In the genomic region with DNA sequence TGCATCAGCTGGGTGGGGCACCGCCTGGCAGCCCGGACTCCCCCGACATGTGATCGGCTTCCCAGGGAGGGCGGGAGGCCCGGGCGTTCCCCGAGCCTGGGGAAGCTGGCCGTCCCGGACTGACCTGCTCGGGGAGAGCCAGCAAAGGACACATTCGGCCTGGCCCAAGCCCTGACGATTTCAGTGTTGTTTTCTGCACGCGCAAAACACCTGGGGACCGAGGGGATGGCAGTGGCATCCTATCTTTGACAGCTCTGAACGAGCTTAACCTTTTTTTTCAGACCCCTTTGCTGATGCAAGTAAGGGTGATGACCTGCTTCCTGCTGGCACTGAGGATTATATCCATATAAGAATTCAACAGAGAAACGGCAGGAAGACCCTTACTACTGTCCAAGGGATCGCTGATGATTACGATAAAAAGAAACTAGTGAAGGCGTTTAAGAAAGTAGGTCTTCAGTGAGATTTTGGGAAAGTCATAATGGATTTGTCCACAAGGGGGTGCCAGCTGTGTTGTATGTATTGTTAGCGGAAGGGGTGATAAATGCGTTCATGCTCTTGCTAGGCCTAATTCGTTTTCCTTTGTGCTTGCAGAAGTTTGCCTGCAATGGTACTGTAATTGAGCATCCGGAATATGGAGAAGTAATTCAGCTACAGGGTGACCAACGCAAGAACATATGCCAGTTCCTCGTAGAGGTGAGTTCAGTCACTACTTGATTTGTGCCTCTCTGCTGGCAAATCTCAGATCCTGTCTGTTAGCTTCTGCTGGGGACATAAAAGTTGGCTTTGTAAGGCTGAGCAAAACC, we compare ENCODE assay signal across 1 cellular context.
TF ChIP-seq lines count a peak whose summit lies in the region.

No MANE protein-coding gene starts in this region.

TF ChIP-seq in K562, 482 proteins besides CTCF, POLR2A, EP300 and RAD21 (continued from another document and continues in another):
- TF ChIP-seq ZNF134 (CRISPR knock-in tag; conservative IDR thresholded peaks at IDR 0.05), result no peak
- no peak for TF ChIP-seq ZNF347 (CRISPR knock-in tag; IDR thresholded peaks at IDR 0.05; ENCODE audit: low read depth)
- no peak for TF ChIP-seq MCM2 (IDR thresholded peaks at IDR 0.05; ENCODE audit: low read depth)
- TF ChIP-seq RFX7 (CRISPR knock-in tag; IDR thresholded peaks at IDR 0.05), result no peak
- TF ChIP-seq, protein P1, sequence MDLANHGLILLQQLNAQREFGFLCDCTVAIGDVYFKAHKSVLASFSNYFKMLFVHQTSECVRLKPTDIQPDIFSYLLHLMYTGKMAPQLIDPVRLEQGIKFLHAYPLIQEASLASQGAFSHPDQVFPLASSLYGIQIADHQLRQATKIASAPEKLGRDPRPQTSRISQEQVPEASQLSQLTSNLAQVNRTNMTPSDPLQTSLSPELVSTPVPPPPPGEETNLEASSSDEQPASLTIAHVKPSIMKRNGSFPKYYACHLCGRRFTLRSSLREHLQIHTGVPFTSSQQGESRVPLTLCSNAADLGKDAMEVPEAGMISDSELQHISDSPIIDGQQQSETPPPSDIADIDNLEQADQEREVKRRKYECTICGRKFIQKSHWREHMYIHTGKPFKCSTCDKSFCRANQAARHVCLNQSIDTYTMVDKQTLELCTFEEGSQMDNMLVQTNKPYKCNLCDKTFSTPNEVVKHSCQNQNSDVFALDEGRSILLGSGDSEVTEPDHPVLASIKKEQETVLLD (IDR thresholded peaks at IDR 0.05), result no peak
- peak; percentile 36 for TF ChIP-seq POLR2AphosphoS2 (IDR thresholded peaks at IDR 0.05; ENCODE audit: low read length)
- TF ChIP-seq MAFF (IDR thresholded peaks at IDR 0.05; ENCODE audit: low read length), result no peak
- 0 out of 2 replicates have a peak, but pooled peaks have one; percentile 33 for TF ChIP-seq PTRF (tag; IDR thresholded peaks at IDR 0.05)
- TF ChIP-seq FOXJ3 (CRISPR knock-in tag; IDR thresholded peaks at IDR 0.05), result no peak
- no peak for TF ChIP-seq ZNF384 (IDR thresholded peaks at IDR 0.05; ENCODE audit: low read depth, low read length)
- no peak for TF ChIP-seq ZNF232 (CRISPR knock-in tag; IDR thresholded peaks at IDR 0.05)
- no peak for TF ChIP-seq HSF4 (CRISPR knock-in tag; IDR thresholded peaks at IDR 0.05; ENCODE audit: borderline replicate concordance)
- no peak for TF ChIP-seq ZNF583 (CRISPR knock-in tag; IDR thresholded peaks at IDR 0.05)
- no peak for TF ChIP-seq BRD9 (IDR thresholded peaks at IDR 0.05; ENCODE audit: low read depth, partially characterized antibody)
- TF ChIP-seq ETS2 (tag; IDR thresholded peaks at IDR 0.05; ENCODE audit: borderline replicate concordance, poor library complexity, severe bottlenecking), result no peak
- no peak for TF ChIP-seq ZBTB7A (IDR thresholded peaks at IDR 0.05; ENCODE audit: borderline replicate concordance, control insufficient read depth, low read depth, low read length)
- no peak for TF ChIP-seq GABPB2 (CRISPR knock-in tag; conservative IDR thresholded peaks at IDR 0.05)
- TF ChIP-seq STAT5A (IDR thresholded peaks at IDR 0.05; ENCODE audit: borderline replicate concordance, low read length), result no peak
- TF ChIP-seq, protein P2, sequence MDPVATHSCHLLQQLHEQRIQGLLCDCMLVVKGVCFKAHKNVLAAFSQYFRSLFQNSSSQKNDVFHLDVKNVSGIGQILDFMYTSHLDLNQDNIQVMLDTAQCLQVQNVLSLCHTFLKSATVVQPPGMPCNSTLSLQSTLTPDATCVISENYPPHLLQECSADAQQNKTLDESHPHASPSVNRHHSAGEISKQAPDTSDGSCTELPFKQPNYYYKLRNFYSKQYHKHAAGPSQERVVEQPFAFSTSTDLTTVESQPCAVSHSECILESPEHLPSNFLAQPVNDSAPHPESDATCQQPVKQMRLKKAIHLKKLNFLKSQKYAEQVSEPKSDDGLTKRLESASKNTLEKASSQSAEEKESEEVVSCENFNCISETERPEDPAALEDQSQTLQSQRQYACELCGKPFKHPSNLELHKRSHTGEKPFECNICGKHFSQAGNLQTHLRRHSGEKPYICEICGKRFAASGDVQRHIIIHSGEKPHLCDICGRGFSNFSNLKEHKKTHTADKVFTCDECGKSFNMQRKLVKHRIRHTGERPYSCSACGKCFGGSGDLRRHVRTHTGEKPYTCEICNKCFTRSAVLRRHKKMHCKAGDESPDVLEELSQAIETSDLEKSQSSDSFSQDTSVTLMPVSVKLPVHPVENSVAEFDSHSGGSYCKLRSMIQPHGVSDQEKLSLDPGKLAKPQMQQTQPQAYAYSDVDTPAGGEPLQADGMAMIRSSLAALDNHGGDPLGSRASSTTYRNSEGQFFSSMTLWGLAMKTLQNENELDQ (CRISPR knock-in tag; IDR thresholded peaks at IDR 0.05; ENCODE audit: borderline replicate concordance), result no peak
- TF ChIP-seq TCF7 (IDR thresholded peaks at IDR 0.05; ENCODE audit: borderline replicate concordance), result no peak
- no peak for TF ChIP-seq IFI16 (CRISPR knock-in tag; IDR thresholded peaks at IDR 0.05)
- TF ChIP-seq NCOA2 (IDR thresholded peaks at IDR 0.05; ENCODE audit: partially characterized antibody in 2 of 2), result no peak
- no peak; the same call in 1 of the 2 replicates for TF ChIP-seq ILF3 (IDR thresholded peaks at IDR 0.05; ENCODE audit: borderline replicate concordance)
- TF ChIP-seq RBM17 (IDR thresholded peaks at IDR 0.05; ENCODE audit: borderline replicate concordance, low read depth, low read length), result no peak
- TF ChIP-seq CHCHD3 (CRISPR knock-in tag; IDR thresholded peaks at IDR 0.05), result no peak
- TF ChIP-seq, protein P3, sequence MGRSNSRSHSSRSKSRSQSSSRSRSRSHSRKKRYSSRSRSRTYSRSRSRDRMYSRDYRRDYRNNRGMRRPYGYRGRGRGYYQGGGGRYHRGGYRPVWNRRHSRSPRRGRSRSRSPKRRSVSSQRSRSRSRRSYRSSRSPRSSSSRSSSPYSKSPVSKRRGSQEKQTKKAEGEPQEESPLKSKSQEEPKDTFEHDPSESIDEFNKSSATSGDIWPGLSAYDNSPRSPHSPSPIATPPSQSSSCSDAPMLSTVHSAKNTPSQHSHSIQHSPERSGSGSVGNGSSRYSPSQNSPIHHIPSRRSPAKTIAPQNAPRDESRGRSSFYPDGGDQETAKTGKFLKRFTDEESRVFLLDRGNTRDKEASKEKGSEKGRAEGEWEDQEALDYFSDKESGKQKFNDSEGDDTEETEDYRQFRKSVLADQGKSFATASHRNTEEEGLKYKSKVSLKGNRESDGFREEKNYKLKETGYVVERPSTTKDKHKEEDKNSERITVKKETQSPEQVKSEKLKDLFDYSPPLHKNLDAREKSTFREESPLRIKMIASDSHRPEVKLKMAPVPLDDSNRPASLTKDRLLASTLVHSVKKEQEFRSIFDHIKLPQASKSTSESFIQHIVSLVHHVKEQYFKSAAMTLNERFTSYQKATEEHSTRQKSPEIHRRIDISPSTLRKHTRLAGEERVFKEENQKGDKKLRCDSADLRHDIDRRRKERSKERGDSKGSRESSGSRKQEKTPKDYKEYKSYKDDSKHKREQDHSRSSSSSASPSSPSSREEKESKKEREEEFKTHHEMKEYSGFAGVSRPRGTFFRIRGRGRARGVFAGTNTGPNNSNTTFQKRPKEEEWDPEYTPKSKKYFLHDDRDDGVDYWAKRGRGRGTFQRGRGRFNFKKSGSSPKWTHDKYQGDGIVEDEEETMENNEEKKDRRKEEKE (IDR thresholded peaks at IDR 0.05; ENCODE audit: borderline replicate concordance in 1 of 2, control insufficient read depth in 1 of 2, low read depth in 2 of 2, low read length in 1 of 2), result peak in 1 of 2 experiments; percentile 64; a peak in 1 of 4 replicates
- TF ChIP-seq NONO (IDR thresholded peaks at IDR 0.05; ENCODE audit: low read depth in 2 of 2, low read length in 1 of 2), result no peak
- no peak for TF ChIP-seq ZNF354B (CRISPR knock-in tag; IDR thresholded peaks at IDR 0.05)
- TF ChIP-seq, protein P4, sequence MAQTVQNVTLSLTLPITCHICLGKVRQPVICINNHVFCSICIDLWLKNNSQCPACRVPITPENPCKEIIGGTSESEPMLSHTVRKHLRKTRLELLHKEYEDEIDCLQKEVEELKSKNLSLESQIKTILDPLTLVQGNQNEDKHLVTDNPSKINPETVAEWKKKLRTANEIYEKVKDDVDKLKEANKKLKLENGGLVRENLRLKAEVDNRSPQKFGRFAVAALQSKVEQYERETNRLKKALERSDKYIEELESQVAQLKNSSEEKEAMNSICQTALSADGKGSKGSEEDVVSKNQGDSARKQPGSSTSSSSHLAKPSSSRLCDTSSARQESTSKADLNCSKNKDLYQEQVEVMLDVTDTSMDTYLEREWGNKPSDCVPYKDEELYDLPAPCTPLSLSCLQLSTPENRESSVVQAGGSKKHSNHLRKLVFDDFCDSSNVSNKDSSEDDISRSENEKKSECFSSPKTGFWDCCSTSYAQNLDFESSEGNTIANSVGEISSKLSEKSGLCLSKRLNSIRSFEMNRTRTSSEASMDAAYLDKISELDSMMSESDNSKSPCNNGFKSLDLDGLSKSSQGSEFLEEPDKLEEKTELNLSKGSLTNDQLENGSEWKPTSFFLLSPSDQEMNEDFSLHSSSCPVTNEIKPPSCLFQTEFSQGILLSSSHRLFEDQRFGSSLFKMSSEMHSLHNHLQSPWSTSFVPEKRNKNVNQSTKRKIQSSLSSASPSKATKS (CRISPR knock-in tag; IDR thresholded peaks at IDR 0.05), result no peak
- TF ChIP-seq, protein P5, sequence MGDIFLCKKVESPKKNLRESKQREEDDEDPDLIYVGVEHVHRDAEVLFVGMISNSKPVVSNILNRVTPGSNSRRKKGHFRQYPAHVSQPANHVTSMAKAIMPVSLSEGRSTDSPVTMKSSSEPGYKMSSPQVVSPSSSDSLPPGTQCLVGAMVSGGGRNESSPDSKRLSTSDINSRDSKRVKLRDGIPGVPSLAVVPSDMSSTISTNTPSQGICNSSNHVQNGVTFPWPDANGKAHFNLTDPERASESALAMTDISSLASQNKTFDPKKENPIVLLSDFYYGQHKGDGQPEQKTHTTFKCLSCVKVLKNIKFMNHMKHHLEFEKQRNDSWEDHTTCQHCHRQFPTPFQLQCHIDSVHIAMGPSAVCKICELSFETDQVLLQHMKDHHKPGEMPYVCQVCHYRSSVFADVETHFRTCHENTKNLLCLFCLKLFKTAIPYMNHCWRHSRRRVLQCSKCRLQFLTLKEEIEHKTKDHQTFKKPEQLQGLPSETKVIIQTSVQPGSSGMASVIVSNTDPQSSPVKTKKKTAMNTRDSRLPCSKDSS (IDR thresholded peaks at IDR 0.05; ENCODE audit: low read depth, partially characterized antibody), result no peak
- no peak for TF ChIP-seq HNRNPLL (IDR thresholded peaks at IDR 0.05; ENCODE audit: low read depth, low read length, poor library complexity, severe bottlenecking)
- TF ChIP-seq, protein P6, sequence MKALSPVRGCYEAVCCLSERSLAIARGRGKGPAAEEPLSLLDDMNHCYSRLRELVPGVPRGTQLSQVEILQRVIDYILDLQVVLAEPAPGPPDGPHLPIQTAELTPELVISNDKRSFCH (CRISPR knock-in tag; IDR thresholded peaks at IDR 0.05), result no peak
- TF ChIP-seq, protein P6 (tag; IDR thresholded peaks at IDR 0.05), result no peak
- TF ChIP-seq, protein P7, sequence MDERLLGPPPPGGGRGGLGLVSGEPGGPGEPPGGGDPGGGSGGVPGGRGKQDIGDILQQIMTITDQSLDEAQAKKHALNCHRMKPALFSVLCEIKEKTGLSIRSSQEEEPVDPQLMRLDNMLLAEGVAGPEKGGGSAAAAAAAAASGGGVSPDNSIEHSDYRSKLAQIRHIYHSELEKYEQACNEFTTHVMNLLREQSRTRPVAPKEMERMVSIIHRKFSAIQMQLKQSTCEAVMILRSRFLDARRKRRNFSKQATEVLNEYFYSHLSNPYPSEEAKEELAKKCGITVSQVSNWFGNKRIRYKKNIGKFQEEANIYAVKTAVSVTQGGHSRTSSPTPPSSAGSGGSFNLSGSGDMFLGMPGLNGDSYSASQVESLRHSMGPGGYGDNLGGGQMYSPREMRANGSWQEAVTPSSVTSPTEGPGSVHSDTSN (CRISPR knock-in tag; IDR thresholded peaks at IDR 0.05; ENCODE audit: low read depth), result no peak
- TF ChIP-seq, protein P7 (tag; conservative IDR thresholded peaks at IDR 0.05; ENCODE audit: low read depth), result no peak
- TF ChIP-seq HIVEP1 (CRISPR knock-in tag; IDR thresholded peaks at IDR 0.05), result no peak
- TF ChIP-seq SREBF1 (IDR thresholded peaks at IDR 0.05; ENCODE audit: borderline replicate concordance, low read depth, low read length), result no peak
- TF ChIP-seq CXXC5 (CRISPR knock-in tag; IDR thresholded peaks at IDR 0.05), result no peak
- TF ChIP-seq ZNF431 (CRISPR knock-in tag; IDR thresholded peaks at IDR 0.05), result no peak
- TF ChIP-seq ZNF551 (CRISPR knock-in tag; IDR thresholded peaks at IDR 0.05), result no peak
- TF ChIP-seq TEAD1 (CRISPR knock-in tag; IDR thresholded peaks at IDR 0.05), result no peak; a peak in 1 of 4 replicates
- no peak for TF ChIP-seq EHMT2 (IDR thresholded peaks at IDR 0.05)
- TF ChIP-seq ZNF12 (CRISPR knock-in tag; IDR thresholded peaks at IDR 0.05), result no peak
- TF ChIP-seq, protein P8, sequence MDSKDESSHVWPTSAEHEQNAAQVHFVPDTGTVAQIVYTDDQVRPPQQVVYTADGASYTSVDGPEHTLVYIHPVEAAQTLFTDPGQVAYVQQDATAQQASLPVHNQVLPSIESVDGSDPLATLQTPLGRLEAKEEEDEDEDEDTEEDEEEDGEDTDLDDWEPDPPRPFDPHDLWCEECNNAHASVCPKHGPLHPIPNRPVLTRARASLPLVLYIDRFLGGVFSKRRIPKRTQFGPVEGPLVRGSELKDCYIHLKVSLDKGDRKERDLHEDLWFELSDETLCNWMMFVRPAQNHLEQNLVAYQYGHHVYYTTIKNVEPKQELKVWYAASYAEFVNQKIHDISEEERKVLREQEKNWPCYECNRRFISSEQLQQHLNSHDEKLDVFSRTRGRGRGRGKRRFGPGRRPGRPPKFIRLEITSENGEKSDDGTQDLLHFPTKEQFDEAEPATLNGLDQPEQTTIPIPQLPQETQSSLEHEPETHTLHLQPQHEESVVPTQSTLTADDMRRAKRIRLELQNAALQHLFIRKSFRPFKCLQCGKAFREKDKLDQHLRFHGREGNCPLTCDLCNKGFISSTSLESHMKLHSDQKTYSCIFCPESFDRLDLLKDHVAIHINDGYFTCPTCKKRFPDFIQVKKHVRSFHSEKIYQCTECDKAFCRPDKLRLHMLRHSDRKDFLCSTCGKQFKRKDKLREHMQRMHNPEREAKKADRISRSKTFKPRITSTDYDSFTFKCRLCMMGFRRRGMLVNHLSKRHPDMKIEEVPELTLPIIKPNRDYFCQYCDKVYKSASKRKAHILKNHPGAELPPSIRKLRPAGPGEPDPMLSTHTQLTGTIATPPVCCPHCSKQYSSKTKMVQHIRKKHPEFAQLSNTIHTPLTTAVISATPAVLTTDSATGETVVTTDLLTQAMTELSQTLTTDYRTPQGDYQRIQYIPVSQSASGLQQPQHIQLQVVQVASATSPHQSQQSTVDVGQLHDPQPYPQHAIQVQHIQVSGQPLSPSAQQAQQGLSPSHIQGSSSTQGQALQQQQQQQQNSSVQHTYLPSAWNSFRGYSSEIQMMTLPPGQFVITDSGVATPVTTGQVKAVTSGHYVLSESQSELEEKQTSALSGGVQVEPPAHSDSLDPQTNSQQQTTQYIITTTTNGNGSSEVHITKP (IDR thresholded peaks at IDR 0.05; ENCODE audit: partially characterized antibody), result no peak
